Comparison of ENCODE assay signal across 28 cellular contexts in the genomic region with DNA sequence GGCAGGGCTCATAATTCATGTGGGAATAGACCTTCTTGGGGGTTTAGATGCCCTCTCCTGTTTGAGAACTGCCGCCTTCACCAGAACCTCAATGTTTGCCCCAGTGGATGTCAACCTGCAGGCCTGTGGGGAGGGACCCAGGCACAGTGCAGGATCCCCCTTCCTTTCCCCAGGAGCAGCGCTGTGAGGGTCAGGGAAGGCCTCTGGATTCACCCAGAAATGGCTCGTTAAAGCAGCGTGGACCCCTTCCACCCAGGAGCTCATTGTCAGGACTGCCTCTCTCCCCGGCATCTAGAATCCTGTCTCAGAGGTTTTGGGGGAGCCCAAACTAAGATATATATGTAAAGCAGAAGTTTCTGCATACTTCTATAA.
"Had no signal": no experiment of that assay in that cellular context is flagged by ENCODE, and none has a peak within 500 bp of the region (broad histone marks: within the 10 kb centered on the region; RNA-seq: fewer than 3 reads in every experiment).

No MANE protein-coding gene starts in this region.

- DNase-seq: colonic mucosa; effector CD8-positive, alpha-beta T cell; endodermal cell; foreskin keratinocyte; glutamatergic neuron; heart right ventricle; hypothalamus; immature natural killer cell; mammary epithelial cell; mesendoderm; naive thymus-derived CD8-positive, alpha-beta T cell; occipital lobe; pancreas; stimulated activated CD4-positive, alpha-beta T cell treated with anti-CD3 and anti-CD28 coated beads, Interleukin-2, amount 100 ng/mL, for 48 hours; stimulated activated naive B cell treated with anti-CD40 and anti-IgM and Interleukin-4, amounts not matched to agents 10 μg/mL and 1 μg/mL and 100 μg/mL, for 72 hours had no signal

- ATAC-seq: esophagus mucosa; foreskin keratinocyte; gastroesophageal sphincter; heart right ventricle; naive thymus-derived CD8-positive, alpha-beta T cell; pancreas; upper lobe of right lung had no signal

- H3K4me1 Mint-ChIP-seq: central memory CD8-positive, alpha-beta T cell; endodermal cell; immature natural killer cell had no signal

- H3K36me3 ChIP-seq: colonic mucosa, gastroesophageal sphincter, heart right ventricle, pancreas, spleen, thoracic aorta, tibial nerve, upper lobe of right lung, vagina had no signal

- H3K9me3 ChIP-seq: colonic mucosa, gastroesophageal sphincter, heart right ventricle, pancreas, spleen, thoracic aorta, tibial nerve, upper lobe of right lung, vagina had no signal

- H3K4me1 ChIP-seq: colonic mucosa, foreskin keratinocyte, gastroesophageal sphincter, heart right ventricle, pancreas, spleen, tibial nerve, upper lobe of right lung had no signal

- H3K27ac Mint-ChIP-seq: endodermal cell; immature natural killer cell; naive thymus-derived CD8-positive, alpha-beta T cell; progenitor cell of endocrine pancreas; stimulated activated naive B cell treated with anti-CD40 and anti-IgM and Interleukin-4, amounts not matched to agents 10 μg/mL and 1 μg/mL and 100 μg/mL, for 72 hours; stimulated activated naive CD8-positive, alpha-beta T cell treated with anti-CD3 and anti-CD28 coated beads, Interleukin-15, Interleukin-2, amounts not matched to agents 100 ng/mL and 50 ng/mL, for 24 hours had no signal

- H3K27ac ChIP-seq: colonic mucosa, epithelial cell of prostate, foreskin keratinocyte, gastroesophageal sphincter, heart right ventricle, pancreas, skin epidermis, spleen, thoracic aorta, tibial nerve, upper lobe of right lung, vagina had no signal

- H3K27me3 Mint-ChIP-seq: naive thymus-derived CD8-positive, alpha-beta T cell; stimulated activated naive B cell treated with anti-CD40 and anti-IgM and Interleukin-4, amounts not matched to agents 10 μg/mL and 1 μg/mL and 100 μg/mL, for 72 hours; stimulated activated naive CD8-positive, alpha-beta T cell treated with anti-CD3 and anti-CD28 coated beads, Interleukin-15, Interleukin-2, amounts not matched to agents 100 ng/mL and 50 ng/mL, for 24 hours had no signal

- H3K4me3 ChIP-seq: colonic mucosa, gastroesophageal sphincter, heart right ventricle, pancreas, skin epidermis, spleen, thoracic aorta, tibial nerve, upper lobe of right lung, vagina had no signal

- H3K4me3 Mint-ChIP-seq: central memory CD8-positive, alpha-beta T cell; dendritic cell treated with granulocyte-macrophage colony-stimulating factor and Interleukin-4, amounts not matched to agents 40 ng/mL and 50 ng/mL, for 4 days; endodermal cell; immature natural killer cell; naive thymus-derived CD8-positive, alpha-beta T cell; stimulated activated naive B cell treated with anti-CD40 and anti-IgM and Interleukin-4, amounts not matched to agents 10 μg/mL and 1 μg/mL and 100 μg/mL, for 72 hours; stimulated activated naive CD8-positive, alpha-beta T cell treated with anti-CD3 and anti-CD28 coated beads, Interleukin-15, Interleukin-2, amounts not matched to agents 100 ng/mL and 50 ng/mL, for 24 hours had no signal

- H3K27me3 ChIP-seq: colonic mucosa, gastroesophageal sphincter, heart right ventricle, pancreas, spleen, tibial nerve, upper lobe of right lung, vagina had no signal

- H3K36me3 Mint-ChIP-seq: immature natural killer cell; naive thymus-derived CD8-positive, alpha-beta T cell; stimulated activated naive B cell treated with anti-CD40 and anti-IgM and Interleukin-4, amounts not matched to agents 10 μg/mL and 1 μg/mL and 100 μg/mL, for 72 hours had no signal

- H3K9me3 Mint-ChIP-seq: central memory CD8-positive, alpha-beta T cell; dendritic cell treated with granulocyte-macrophage colony-stimulating factor and Interleukin-4, amounts not matched to agents 40 ng/mL and 50 ng/mL, for 4 days; endodermal cell; immature natural killer cell; naive thymus-derived CD8-positive, alpha-beta T cell; stimulated activated naive B cell treated with anti-CD40 and anti-IgM and Interleukin-4, amounts not matched to agents 10 μg/mL and 1 μg/mL and 100 μg/mL, for 72 hours; stimulated activated naive CD8-positive, alpha-beta T cell treated with anti-CD3 and anti-CD28 coated beads, Interleukin-15, Interleukin-2, amounts not matched to agents 100 ng/mL and 50 ng/mL, for 24 hours had no signal
